Comparison of ENCODE assay signal across 2 cellular contexts in the genomic region with DNA sequence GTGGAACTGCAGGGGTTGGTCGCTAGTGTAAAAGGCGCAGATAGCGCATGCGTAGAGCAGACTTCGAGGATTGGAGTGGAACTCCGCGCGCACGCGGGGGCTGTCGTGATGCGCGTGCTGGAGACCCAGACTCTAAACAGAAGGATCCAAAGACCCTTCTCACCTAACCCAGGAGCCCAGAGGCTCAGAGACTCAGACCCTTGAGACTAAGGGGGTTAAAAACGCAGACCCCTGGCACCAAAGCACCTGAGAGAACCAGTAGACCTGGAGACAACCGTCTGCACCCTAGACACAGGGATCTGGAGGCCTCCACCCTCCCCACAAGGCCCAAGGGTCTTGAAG.
TF ChIP-seq lines count a peak whose summit lies in the region.

No MANE protein-coding gene starts in this region.

TF ChIP-seq in HCT116, 20 proteins besides CTCF, POLR2A, EP300 and RAD21:
- TF ChIP-seq CBX3 (IDR thresholded peaks at IDR 0.05; ENCODE audit: low read depth) = no peak
- TF ChIP-seq JUND (IDR thresholded peaks at IDR 0.05) = no peak
- no peak for TF ChIP-seq YY1 (IDR thresholded peaks at IDR 0.05; ENCODE audit: extremely low read depth, insufficient replicate concordance, low read depth, low read length)
- no peak for TF ChIP-seq FOSL1 (IDR thresholded peaks at IDR 0.05; ENCODE audit: low read depth)
- TF ChIP-seq TCF7L2 (IDR thresholded peaks at IDR 0.05; ENCODE audit: borderline replicate concordance, extremely low read depth, insufficient read depth, insufficient read length) = no peak
- TF ChIP-seq EZH2phosphoT487 (IDR thresholded peaks at IDR 0.05; ENCODE audit: borderline replicate concordance) = no peak
- TF ChIP-seq SP1 (IDR thresholded peaks at IDR 0.05; ENCODE audit: low read depth) = no peak
- no peak for TF ChIP-seq SRF (IDR thresholded peaks at IDR 0.05; ENCODE audit: low read depth)
- TF ChIP-seq POLR2AphosphoS5 (IDR thresholded peaks at IDR 0.05; ENCODE audit: low read depth, low read length) = no peak
- no peak for TF ChIP-seq EGR1 (IDR thresholded peaks at IDR 0.05; ENCODE audit: low read depth)
- TF ChIP-seq, protein P1, sequence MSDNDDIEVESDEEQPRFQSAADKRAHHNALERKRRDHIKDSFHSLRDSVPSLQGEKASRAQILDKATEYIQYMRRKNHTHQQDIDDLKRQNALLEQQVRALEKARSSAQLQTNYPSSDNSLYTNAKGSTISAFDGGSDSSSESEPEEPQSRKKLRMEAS (IDR thresholded peaks at IDR 0.05) = no peak
- no peak for TF ChIP-seq ZFX (IDR thresholded peaks at IDR 0.05)
- TF ChIP-seq SIN3A (IDR thresholded peaks at IDR 0.05; ENCODE audit: low read depth) = no peak
- TF ChIP-seq, protein P2, sequence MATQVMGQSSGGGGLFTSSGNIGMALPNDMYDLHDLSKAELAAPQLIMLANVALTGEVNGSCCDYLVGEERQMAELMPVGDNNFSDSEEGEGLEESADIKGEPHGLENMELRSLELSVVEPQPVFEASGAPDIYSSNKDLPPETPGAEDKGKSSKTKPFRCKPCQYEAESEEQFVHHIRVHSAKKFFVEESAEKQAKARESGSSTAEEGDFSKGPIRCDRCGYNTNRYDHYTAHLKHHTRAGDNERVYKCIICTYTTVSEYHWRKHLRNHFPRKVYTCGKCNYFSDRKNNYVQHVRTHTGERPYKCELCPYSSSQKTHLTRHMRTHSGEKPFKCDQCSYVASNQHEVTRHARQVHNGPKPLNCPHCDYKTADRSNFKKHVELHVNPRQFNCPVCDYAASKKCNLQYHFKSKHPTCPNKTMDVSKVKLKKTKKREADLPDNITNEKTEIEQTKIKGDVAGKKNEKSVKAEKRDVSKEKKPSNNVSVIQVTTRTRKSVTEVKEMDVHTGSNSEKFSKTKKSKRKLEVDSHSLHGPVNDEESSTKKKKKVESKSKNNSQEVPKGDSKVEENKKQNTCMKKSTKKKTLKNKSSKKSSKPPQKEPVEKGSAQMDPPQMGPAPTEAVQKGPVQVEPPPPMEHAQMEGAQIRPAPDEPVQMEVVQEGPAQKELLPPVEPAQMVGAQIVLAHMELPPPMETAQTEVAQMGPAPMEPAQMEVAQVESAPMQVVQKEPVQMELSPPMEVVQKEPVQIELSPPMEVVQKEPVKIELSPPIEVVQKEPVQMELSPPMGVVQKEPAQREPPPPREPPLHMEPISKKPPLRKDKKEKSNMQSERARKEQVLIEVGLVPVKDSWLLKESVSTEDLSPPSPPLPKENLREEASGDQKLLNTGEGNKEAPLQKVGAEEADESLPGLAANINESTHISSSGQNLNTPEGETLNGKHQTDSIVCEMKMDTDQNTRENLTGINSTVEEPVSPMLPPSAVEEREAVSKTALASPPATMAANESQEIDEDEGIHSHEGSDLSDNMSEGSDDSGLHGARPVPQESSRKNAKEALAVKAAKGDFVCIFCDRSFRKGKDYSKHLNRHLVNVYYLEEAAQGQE (IDR thresholded peaks at IDR 0.05; ENCODE audit: low read depth) = no peak
- no peak for TF ChIP-seq EZH2 (IDR thresholded peaks at IDR 0.05)
- TF ChIP-seq CEBPB (IDR thresholded peaks at IDR 0.05; ENCODE audit: low read depth) = no peak
- TF ChIP-seq, protein P3, sequence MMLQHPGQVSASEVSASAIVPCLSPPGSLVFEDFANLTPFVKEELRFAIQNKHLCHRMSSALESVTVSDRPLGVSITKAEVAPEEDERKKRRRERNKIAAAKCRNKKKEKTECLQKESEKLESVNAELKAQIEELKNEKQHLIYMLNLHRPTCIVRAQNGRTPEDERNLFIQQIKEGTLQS (IDR thresholded peaks at IDR 0.05) = no peak
- no peak for TF ChIP-seq ZNF274 (IDR thresholded peaks at IDR 0.05; ENCODE audit: low read depth, low read length)

TF ChIP-seq in endothelial cell of umbilical vein, 7 proteins besides CTCF, POLR2A, EP300 and RAD21:
- TF ChIP-seq EZH2 (IDR thresholded peaks at IDR 0.05; ENCODE audit: borderline replicate concordance, low read depth, low read length, severe bottlenecking) = no peak
- no peak for TF ChIP-seq POLR2AphosphoS5 (IDR thresholded peaks at IDR 0.05; ENCODE audit: insufficient read depth, low read depth, low read length)
- TF ChIP-seq, protein P1 (IDR thresholded peaks at IDR 0.05; ENCODE audit: insufficient read depth, insufficient read length) = no peak
- TF ChIP-seq MYC (IDR thresholded peaks at IDR 0.05; ENCODE audit: low read depth, low read length) = no peak
- TF ChIP-seq JUN (IDR thresholded peaks at IDR 0.05; ENCODE audit: borderline replicate concordance, insufficient read depth, insufficient read length, low read depth) = no peak
- TF ChIP-seq FOS (IDR thresholded peaks at IDR 0.05; ENCODE audit: borderline replicate concordance, insufficient read depth, low read length) = no peak
- TF ChIP-seq GATA2 (IDR thresholded peaks at IDR 0.05; ENCODE audit: insufficient read depth, insufficient read length, low read depth, low read length) = no peak
